ENCODE assay signal across 4 cellular contexts in genomic region chr2:47099712-47100111, GRCh38. TPM values are rescaled to one million over a fixed set of nuclear protein-coding genes. Genes with fewer than 3 reads are reported as not detected.
"Had no signal": no experiment of that assay in that cellular context is flagged by ENCODE, and none has a peak within 500 bp of the region (broad histone marks: within the 10 kb centered on the region; RNA-seq: fewer than 3 reads in every experiment).

No MANE protein-coding gene starts in this region.

RNA-seq across cellular contexts. Expression of gene STPG4, which starts 55.4 kb away (rescaled TPM):
- total RNA-seq: Right ventricle myocardium inferior, Right ventricle myocardium superior, RPMI7951, SJSA1 had no signal
